ENCODE assay signal across 8 cellular contexts in the genomic region with DNA sequence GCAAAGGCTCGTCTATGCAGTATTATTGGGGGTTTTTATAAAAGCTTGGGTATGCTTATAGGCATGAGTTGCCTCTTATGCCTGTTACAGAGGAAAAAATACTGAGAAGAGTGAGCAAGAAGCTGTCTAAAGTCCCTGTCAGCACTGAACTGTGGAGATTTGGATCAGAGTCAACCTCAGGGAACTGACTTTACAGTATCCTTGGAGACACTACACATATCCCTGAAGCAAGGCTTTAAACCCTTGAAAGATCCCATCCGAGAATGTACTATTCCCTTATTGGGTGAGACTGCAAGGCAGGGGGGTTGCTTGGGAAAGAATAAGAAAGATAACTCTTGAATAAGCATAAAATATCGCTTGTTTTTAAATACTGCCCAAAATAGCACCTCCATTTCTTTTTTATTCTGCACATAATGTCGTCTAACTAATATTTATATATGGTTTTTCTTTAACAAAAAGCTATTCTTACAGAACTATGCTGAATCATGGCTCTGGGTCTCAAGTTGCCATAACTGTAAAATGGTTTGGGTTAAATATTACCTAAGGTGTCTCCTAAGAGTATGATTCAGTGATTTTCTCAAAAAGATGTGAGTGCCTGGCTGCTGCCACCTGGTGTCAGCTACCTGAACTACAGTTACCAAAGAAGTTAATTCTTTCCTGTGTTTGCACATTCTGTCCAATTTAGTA.
DNase-seq lines count a peak whose midpoint lies in the region; ATAC-seq, FAIRE-seq and TF ChIP-seq lines count a peak whose summit lies in the region.

No MANE protein-coding gene starts in this region.

- no peaks in the 10 kb centered on the region for H3K27me3 Mint-ChIP-seq in CD8-positive, alpha-beta T cell (ENCODE audit: low read depth)
- H3K27me3 Mint-ChIP-seq in astrocyte (ENCODE audit: low read depth, unreplicated experiment), result peaks cover 2% of the 10 kb centered on the region

- H3K4me1 ChIP-seq in CD8-positive, alpha-beta T cell (ENCODE audit: insufficient read depth, low read length), result no peaks in the 10 kb centered on the region
- H3K4me1 ChIP-seq in astrocyte (ENCODE audit: insufficient read depth, low read length) (no peaks in the 10 kb centered on the region), keratinocyte (ENCODE audit: control insufficient read depth, extremely low read depth, insufficient read depth, low read length) (no peaks in the 10 kb centered on the region), testis (no peaks in the 10 kb centered on the region)

- TF ChIP-seq POLR2A in testis (IDR thresholded peaks at IDR 0.05), result no peak

- dilution Hi-C loops in keratinocyte (cut with MboI; ENCODE audit: extremely low pct_ligation_motif_present, low sequenced_read_pairs), result no loop called here

- peaks cover 4% of the 10 kb centered on the region for H3K9me3 Mint-ChIP-seq in CD8-positive, alpha-beta T cell
- H3K9me3 Mint-ChIP-seq in astrocyte (ENCODE audit: unreplicated experiment), result no peaks in the 10 kb centered on the region

- no peak overlapping the region for H3K27ac Mint-ChIP-seq in CD8-positive, alpha-beta T cell
- H3K27ac Mint-ChIP-seq in astrocyte (ENCODE audit: unreplicated experiment), result no peak overlapping the region

- TF ChIP-seq CTCF in CD8-positive, alpha-beta T cell (IDR thresholded peaks at IDR 0.05), result peak; percentile 60
- TF ChIP-seq CTCF in astrocyte (IDR thresholded peaks at IDR 0.05; ENCODE audit: insufficient read depth, low read depth, low read length) (peak; percentile 92), keratinocyte (optimal IDR thresholded peaks at IDR 0.05 in 1 of 3, IDR thresholded peaks at IDR 0.05 in 1 of 3, conservative IDR thresholded peaks at IDR 0.05 in 1 of 3; ENCODE audit: extremely low read depth in 1 of 3, insufficient read depth in 2 of 3, low read length in 3 of 3) (peak; percentile 64 to 81 (median 71)), testis (IDR thresholded peaks at IDR 0.05) (peak; percentile 63 to 78 (median 76))

- no peaks in the 10 kb centered on the region for H3K4me1 Mint-ChIP-seq in CD8-positive, alpha-beta T cell (ENCODE audit: low read depth)
- H3K4me1 Mint-ChIP-seq in astrocyte (ENCODE audit: low read depth, unreplicated experiment), result peaks cover 9% of the 10 kb centered on the region

- no peak overlapping the region for H3K9ac ChIP-seq in astrocyte (ENCODE audit: low read length)
- no peak overlapping the region for H3K9ac ChIP-seq in keratinocyte (ENCODE audit: control insufficient read depth, extremely low read depth, insufficient read depth, low read length)

- no peaks in the 10 kb centered on the region for H3K9me3 ChIP-seq in CD8-positive, alpha-beta T cell (ENCODE audit: low read length)
- H3K9me3 ChIP-seq in astrocyte (ENCODE audit: insufficient read depth, low read depth, low read length) (no peaks in the 10 kb centered on the region), keratinocyte (ENCODE audit: control insufficient read depth, low read depth, low read length) (no peaks in the 10 kb centered on the region), testis (no peaks in the 10 kb centered on the region)

- no peaks in the 10 kb centered on the region for H3K27me3 ChIP-seq in CD8-positive, alpha-beta T cell (ENCODE audit: insufficient read depth, low read length)
- H3K27me3 ChIP-seq in astrocyte (ENCODE audit: insufficient read depth, low read length), result no peaks in the 10 kb centered on the region
- no peaks in the 10 kb centered on the region for H3K27me3 ChIP-seq in keratinocyte (ENCODE audit: control insufficient read depth, extremely low read depth, insufficient read depth, low read length)
- no peaks in the 10 kb centered on the region for H3K27me3 ChIP-seq in testis

- H3K36me3 ChIP-seq in CD8-positive, alpha-beta T cell (ENCODE audit: insufficient read depth, low read length), result no peaks in the 10 kb centered on the region
- no peaks in the 10 kb centered on the region for H3K36me3 ChIP-seq in astrocyte (ENCODE audit: insufficient read depth, low read length)
- no peaks in the 10 kb centered on the region for H3K36me3 ChIP-seq in keratinocyte (ENCODE audit: control insufficient read depth in 2 of 2, extremely low read depth in 1 of 2, insufficient read depth in 2 of 2, low read length in 2 of 2)
- no peaks in the 10 kb centered on the region for H3K36me3 ChIP-seq in testis (ENCODE audit: low read depth, missing control alignments)

- H3K36me3 Mint-ChIP-seq in CD8-positive, alpha-beta T cell, result no peaks in the 10 kb centered on the region
- H3K36me3 Mint-ChIP-seq in astrocyte (ENCODE audit: low read depth, unreplicated experiment), result no peaks in the 10 kb centered on the region

- no peak for ATAC-seq in CD8-positive, alpha-beta T cell
- ATAC-seq in GM18511 (IDR thresholded peaks at IDR 0.05; ENCODE audit: unreplicated experiment) (peak; percentile 92), HG02852 (IDR thresholded peaks at IDR 0.05; ENCODE audit: unreplicated experiment) (peak; percentile 83)

- H2AFZ ChIP-seq in astrocyte (ENCODE audit: low read depth, low read length) (no peak overlapping the region), keratinocyte (ENCODE audit: control insufficient read depth, low read length) (no peak overlapping the region)

- 69 to 78% methylated on average over 4 of the region's 4 CpGs for WGBS in testis, 2 donors

- CTCF ChIA-PET in CD8-positive, alpha-beta T cell (lab: Charles Lee), result interaction anchor here (1.6 kb wide), 1 partner anchor 9 kb away, joined by 7 read pairs; no protein-coding TSS in a partner anchor

- POLR2A ChIA-PET in CD8-positive, alpha-beta T cell (lab: Charles Lee), result no interaction called here

- no peak for DNase-seq in CD8-positive, alpha-beta T cell
- DNase-seq in NCI-H226 (peak; percentile 6), astrocyte (ENCODE audit: low read depth) (peak; percentile 12), keratinocyte (ENCODE audit: low read depth, low spot score) (no peak), testis (peak; percentile 67), NCI-H187 treated with DMSO at 0.1 percent for 48 hours (lab: John Stamatoyannopoulos, UW) (no peak)

- intact Hi-C loops in CD8-positive, alpha-beta T cell (cut with DNase I, micrococcal nuclease), result no loop called here
- intact Hi-C loops in testis (cut with DNase I; ENCODE audit: low total_unique reads), result no loop called here

- no peak overlapping the region for H3K27ac ChIP-seq in CD8-positive, alpha-beta T cell (ENCODE audit: low read depth, low read length)
- H3K27ac ChIP-seq in astrocyte (ENCODE audit: low read depth, low read length), result no peak overlapping the region
- H3K27ac ChIP-seq in keratinocyte (ENCODE audit: control insufficient read depth, insufficient read depth, low read length), result no peak overlapping the region
- H3K27ac ChIP-seq in testis, result no peak overlapping the region

- H4K20me1 ChIP-seq in astrocyte (ENCODE audit: insufficient read depth, low read length), result no peaks in the 10 kb centered on the region
- no peaks in the 10 kb centered on the region for H4K20me1 ChIP-seq in keratinocyte (ENCODE audit: control insufficient read depth, extremely low read depth, insufficient read depth, low read length)

- no peak overlapping the region for H3K4me3 Mint-ChIP-seq in CD8-positive, alpha-beta T cell
- H3K4me3 Mint-ChIP-seq in astrocyte (ENCODE audit: unreplicated experiment), result no peak overlapping the region

- no peaks in the 10 kb centered on the region for H3K79me2 ChIP-seq in astrocyte (ENCODE audit: insufficient read depth, low read length)
- H3K79me2 ChIP-seq in keratinocyte (ENCODE audit: control insufficient read depth, insufficient read depth, low read length), result no peaks in the 10 kb centered on the region

- no peak for FAIRE-seq in astrocyte (lab: Jason Lieb, UNC)
- peak; percentile 29 for FAIRE-seq in keratinocyte (lab: Jason Lieb, UNC)

- H3K4me3 ChIP-seq in CD8-positive, alpha-beta T cell (ENCODE audit: low read depth, low read length), result no peak overlapping the region
- H3K4me3 ChIP-seq in astrocyte (ENCODE audit: insufficient read depth, low read depth, low read length) (no peak overlapping the region), keratinocyte (ENCODE audit: control insufficient read depth in 2 of 3, extremely low read depth in 1 of 3, insufficient read depth in 2 of 3, low read depth in 1 of 3, low read length in 3 of 3) (no peak overlapping the region), testis (no peak overlapping the region)

- H3K4me2 ChIP-seq in astrocyte (ENCODE audit: low read length), result no peak overlapping the region
- no peak overlapping the region for H3K4me2 ChIP-seq in keratinocyte (ENCODE audit: control insufficient read depth, extremely low read depth, insufficient read depth, low read depth, low read length)

- H3K9me1 ChIP-seq in keratinocyte (ENCODE audit: control insufficient read depth, extremely low read depth, insufficient read depth, low read length), result no peaks in the 10 kb centered on the region

Comparison
In these comparisons a context has a peak if more than half of its experiments do, and no peak if none do; other contexts are left out.
1. DNase-seq: peak in NCI-H226 (single experiment), astrocyte (single experiment) and testis (single experiment); none in CD8-positive, alpha-beta T cell (0 of 7), keratinocyte (single experiment) and NCI-H187 treated with DMSO at 0.1 percent for 48 hours (single experiment).
2. Peak in every context shown above with its lines, with median percentiles within 50 percentile points of each other: CTCF ChIP-seq.